Comparison of ENCODE assay signal across 11 cellular contexts in the genomic region with DNA sequence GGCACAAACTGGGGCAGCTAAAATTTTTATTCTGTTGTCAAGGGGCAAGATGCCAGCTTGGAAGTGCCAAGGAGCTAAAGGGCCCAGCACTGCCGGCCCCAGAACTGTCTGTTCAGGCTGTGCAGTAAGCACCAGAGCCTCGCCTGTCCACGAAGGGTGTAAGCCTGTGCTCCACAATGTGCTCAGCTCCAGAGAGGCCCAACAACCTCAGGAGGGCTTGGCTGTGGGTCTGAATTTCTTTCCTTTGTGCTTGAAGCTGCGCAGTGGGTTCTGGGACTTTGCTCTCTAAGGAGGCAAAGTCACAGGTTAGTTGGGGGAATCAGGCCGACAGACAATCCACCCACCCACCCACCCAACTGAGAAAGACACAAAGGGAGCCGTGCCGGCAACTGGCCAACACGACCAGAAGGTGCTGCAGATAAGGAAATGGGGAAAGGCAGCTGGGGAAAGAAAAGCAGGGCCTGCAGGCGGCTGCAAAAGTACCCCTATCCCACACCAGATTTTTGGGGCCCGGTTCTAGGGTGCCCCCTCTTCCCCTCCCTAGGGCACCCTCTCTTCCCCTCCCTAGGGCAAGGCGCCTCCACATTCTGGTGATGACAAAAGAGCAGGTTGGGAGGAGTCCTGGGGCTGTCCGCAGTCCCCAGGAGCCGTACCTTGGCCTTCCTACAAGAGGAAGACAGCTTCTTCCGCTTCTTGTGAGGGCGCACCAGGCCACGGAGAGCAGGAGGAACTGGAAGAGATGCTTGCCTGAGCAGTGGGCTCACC. TPM values are rescaled to one million over a fixed set of nuclear protein-coding genes. Genes with fewer than 3 reads are reported as not detected.
DNase-seq lines count a peak whose midpoint lies in the region; ATAC-seq and TF ChIP-seq lines count a peak whose summit lies in the region.
"Had no signal": no experiment of that assay in that cellular context is flagged by ENCODE, and none has a peak within 500 bp of the region (broad histone marks: within the 10 kb centered on the region; RNA-seq: fewer than 3 reads in every experiment).

No MANE protein-coding gene starts in this region.

- peaks cover 2% of the 10 kb centered on the region for H3K4me1 ChIP-seq in endodermal cell (ENCODE audit: control insufficient read depth, insufficient read depth, low read length)

- no peak overlapping the region for H3K27ac ChIP-seq in endodermal cell (ENCODE audit: low read depth, low read length)
- H3K27ac ChIP-seq: tibial nerve had no signal

- TF ChIP-seq CTCF in endodermal cell (conservative IDR thresholded peaks at IDR 0.05) = peak; percentile 51

- H3K36me3 ChIP-seq in endodermal cell (ENCODE audit: control insufficient read depth, insufficient read depth, low read length) = peaks cover 68% of the 10 kb centered on the region

- no peak overlapping the region for H3K9ac ChIP-seq in endodermal cell (ENCODE audit: extremely low read depth, low read length, poor library complexity, severe bottlenecking)

- H3K9me3 ChIP-seq in endodermal cell (ENCODE audit: control insufficient read depth, low read length) = no peaks in the 10 kb centered on the region
- H3K9me3 ChIP-seq: tibial nerve had no signal

- no peaks in the 10 kb centered on the region for H3K27me3 ChIP-seq in endodermal cell (ENCODE audit: control insufficient read depth, insufficient read depth, low read length, poor library complexity, severe bottlenecking)
- H3K27me3 ChIP-seq: tibial nerve had no signal

- ATAC-seq in HG03460 (IDR thresholded peaks at IDR 0.05; ENCODE audit: unreplicated experiment) = peak; percentile 22
- ATAC-seq in stimulated activated naive B cell treated with anti-CD40 and anti-IgM and Interleukin-4, amounts not matched to agents 10 μg/mL and 1 μg/mL and 100 μg/mL, for 72 hours (replicated peaks) = peak; percentile 44 to 54

- 92 to 95% methylated on average over 9 to 12 of the region's 16 CpGs for WGBS in endodermal cell (ENCODE audit: insufficient coverage in 1 of 2, insufficient read length in 1 of 2), 2 experiments

- no peaks in the 10 kb centered on the region for H3K27me3 Mint-ChIP-seq in activated T-cell treated with anti-CD3 and anti-CD28 coated beads, Interleukin-2, amount 50 U/mL, for 24 hours
- no peaks in the 10 kb centered on the region for H3K27me3 Mint-ChIP-seq in endodermal cell (ENCODE audit: insufficient read depth)
- no peaks in the 10 kb centered on the region for H3K27me3 Mint-ChIP-seq in stimulated activated naive B cell treated with anti-CD40 and anti-IgM and Interleukin-4, amounts not matched to agents 10 μg/mL and 1 μg/mL and 100 μg/mL, for 72 hours

- peak overlapping the region; percentile 70 for H3K27ac Mint-ChIP-seq in activated T-cell treated with anti-CD3 and anti-CD28 coated beads, Interleukin-2, amount 50 U/mL, for 24 hours
- H3K27ac Mint-ChIP-seq in endodermal cell = peak overlapping the region; percentile 52
- H3K27ac Mint-ChIP-seq in stimulated activated naive B cell treated with anti-CD40 and anti-IgM and Interleukin-4, amounts not matched to agents 10 μg/mL and 1 μg/mL and 100 μg/mL, for 72 hours = peak overlapping the region; percentile 89

- DNase-seq in activated T-cell treated with anti-CD3 and anti-CD28 coated beads, Interleukin-2, amount 50 U/mL, for 24 hours = no peak
- DNase-seq in activated T-cell treated with anti-CD3 and anti-CD28 coated beads, Interleukin-2, amount 50 U/mL, for 48 hours = no peak
- DNase-seq in endodermal cell = no peak
- DNase-seq in stimulated activated naive B cell treated with anti-CD40 and anti-IgM and Interleukin-4, amounts not matched to agents 10 μg/mL and 1 μg/mL and 100 μg/mL, for 72 hours = no peak
- no peak for DNase-seq in foreskin melanocyte
- DNase-seq in AG08396 (ENCODE audit: low spot score) = no peak
- no peak for DNase-seq in SKM-1 treated with dmso at 0.1 percent for 144 hours (lab: John Stamatoyannopoulos, UW; ENCODE audit: unreplicated experiment)

- peaks cover 26% of the 10 kb centered on the region for H3K4me1 Mint-ChIP-seq in activated T-cell treated with anti-CD3 and anti-CD28 coated beads, Interleukin-2, amount 50 U/mL, for 24 hours (ENCODE audit: low read depth)
- H3K4me1 Mint-ChIP-seq in endodermal cell = peaks cover 3% of the 10 kb centered on the region
- H3K4me1 Mint-ChIP-seq in stimulated activated naive B cell treated with anti-CD40 and anti-IgM and Interleukin-4, amounts not matched to agents 10 μg/mL and 1 μg/mL and 100 μg/mL, for 72 hours = peaks cover 13 to 22% of the 10 kb centered on the region in 2 donors

- H3K4me3 Mint-ChIP-seq in activated T-cell treated with anti-CD3 and anti-CD28 coated beads, Interleukin-2, amount 50 U/mL, for 24 hours = no peak overlapping the region
- no peak overlapping the region for H3K4me3 Mint-ChIP-seq in endodermal cell
- H3K4me3 Mint-ChIP-seq in stimulated activated naive B cell treated with anti-CD40 and anti-IgM and Interleukin-4, amounts not matched to agents 10 μg/mL and 1 μg/mL and 100 μg/mL, for 72 hours = no peak overlapping the region

- H3K36me3 Mint-ChIP-seq in activated T-cell treated with anti-CD3 and anti-CD28 coated beads, Interleukin-2, amount 50 U/mL, for 24 hours (ENCODE audit: low read depth) = peaks cover 77% of the 10 kb centered on the region
- H3K36me3 Mint-ChIP-seq in endodermal cell (ENCODE audit: low read depth) = peaks cover 65% of the 10 kb centered on the region
- peaks cover 39 to 59% of the 10 kb centered on the region in 2 donors for H3K36me3 Mint-ChIP-seq in stimulated activated naive B cell treated with anti-CD40 and anti-IgM and Interleukin-4, amounts not matched to agents 10 μg/mL and 1 μg/mL and 100 μg/mL, for 72 hours

- no peaks in the 10 kb centered on the region for H3K9me3 Mint-ChIP-seq in activated T-cell treated with anti-CD3 and anti-CD28 coated beads, Interleukin-2, amount 50 U/mL, for 24 hours
- H3K9me3 Mint-ChIP-seq in endodermal cell = no peaks in the 10 kb centered on the region
- no peaks in the 10 kb centered on the region for H3K9me3 Mint-ChIP-seq in stimulated activated naive B cell treated with anti-CD40 and anti-IgM and Interleukin-4, amounts not matched to agents 10 μg/mL and 1 μg/mL and 100 μg/mL, for 72 hours

- H3K4me3 ChIP-seq in endodermal cell (ENCODE audit: low read length) = no peak overlapping the region
- H3K4me3 ChIP-seq: tibial nerve had no signal

RNA-seq across cellular contexts. Expression of a gene that starts 7.7 kb away (rescaled TPM):
- total RNA-seq in endodermal cell = 10 to 100 TPM; 73.6 to 79.2 TPM
- polyA plus RNA-seq in endodermal cell (2013, experiment 1 of 2) = 66.7 TPM
- polyA plus RNA-seq in endodermal cell (2013, experiment 2 of 2) = 57.5 TPM

RNA-seq across cellular contexts. Expression of a gene that starts 16.1 kb away (rescaled TPM):
- 100 to 1,000 TPM in 1 of 2 donors, 10 to 100 TPM in 1; 75.4 to 109 TPM for total RNA-seq in endodermal cell
- polyA plus RNA-seq in endodermal cell (2013, experiment 1 of 2) = 105 TPM
- polyA plus RNA-seq in endodermal cell (2013, experiment 2 of 2) = 95.6 TPM

RNA-seq across cellular contexts. Expression of a gene that starts 24.8 kb away (rescaled TPM):
- total RNA-seq in endodermal cell = 1 to 10 TPM; 2.7 to 3.1 TPM
- 0.85 TPM for polyA plus RNA-seq in endodermal cell (2013, experiment 1 of 2)
- 0.70 TPM for polyA plus RNA-seq in endodermal cell (2013, experiment 2 of 2)
- total RNA-seq: skeletal muscle tissue had no signal
- polyA plus RNA-seq: BJ had no signal

RNA-seq across cellular contexts. Expression of a gene that starts 40.5 kb away (rescaled TPM):
- 10 to 100 TPM; 82.5 to 96.0 TPM for total RNA-seq in endodermal cell
- 42.6 TPM for polyA plus RNA-seq in endodermal cell (2013, experiment 1 of 2)
- polyA plus RNA-seq in endodermal cell (2013, experiment 2 of 2) = 42.7 TPM
